9 cellular contexts compared by ENCODE assay signal in the genomic region with DNA sequence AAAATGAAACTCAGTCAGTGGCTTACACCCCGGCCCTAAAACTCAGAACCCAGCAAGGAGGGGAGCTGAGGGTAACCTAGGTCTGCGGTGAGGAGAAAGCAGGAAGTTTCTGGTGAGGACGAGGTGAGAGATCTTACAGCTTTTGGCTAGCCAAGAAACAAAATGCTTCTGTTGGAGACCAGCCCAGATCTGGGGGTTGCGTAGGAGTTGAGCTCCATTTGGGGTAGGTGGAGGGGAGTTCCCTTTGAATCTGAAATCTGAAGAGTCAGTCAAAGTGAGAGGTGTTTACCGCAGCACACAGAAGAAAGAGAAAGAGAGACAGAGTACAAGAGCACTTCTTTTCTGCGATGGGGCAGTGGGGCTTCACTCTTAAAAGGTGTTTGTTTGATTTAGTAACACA. TPM values are rescaled to one million over a fixed set of nuclear protein-coding genes. Genes with fewer than 3 reads are reported as not detected.
DNase-seq lines count a peak whose midpoint lies in the region; ATAC-seq and TF ChIP-seq lines count a peak whose summit lies in the region.
"Had no signal": no experiment of that assay in that cellular context is flagged by ENCODE, and none has a peak within 500 bp of the region (broad histone marks: within the 10 kb centered on the region; RNA-seq: fewer than 3 reads in every experiment).

No MANE protein-coding gene starts in this region.

- H2AFZ ChIP-seq in KMS-11 (ENCODE audit: low read depth) = no peak overlapping the region

- peaks cover 50% of the 10 kb centered on the region for H3K4me1 Mint-ChIP-seq in activated T-cell treated with anti-CD3 and anti-CD28 coated beads, Interleukin-2, amount 50 U/mL, for 72 hours (ENCODE audit: low read depth)

- H3K4me1 ChIP-seq in KMS-11 (ENCODE audit: low read depth, poor library complexity, severe bottlenecking) (peaks cover 53% of the 10 kb centered on the region), prostate gland (replicated peaks) (peaks cover 37% of the 10 kb centered on the region)

- H3K27ac Mint-ChIP-seq in activated T-cell treated with anti-CD3 and anti-CD28 coated beads, Interleukin-2, amount 50 U/mL, for 72 hours = peak overlapping the region; percentile 15

- 22% methylated on average over 6 of the region's 6 CpGs for WGBS in prostate gland

- H3K79me2 ChIP-seq in KMS-11 (ENCODE audit: insufficient read depth, low read depth) = no peaks in the 10 kb centered on the region

- H3K4me3 ChIP-seq in KMS-11 (IDR thresholded peaks at IDR 0.05; ENCODE audit: insufficient read depth, low read depth, low read length) = no peak overlapping the region
- H3K4me3 ChIP-seq in prostate gland = no peak overlapping the region
- H3K4me3 ChIP-seq: thoracic aorta had no signal

- H3K36me3 ChIP-seq in KMS-11 (ENCODE audit: insufficient read depth) = no peaks in the 10 kb centered on the region
- H3K36me3 ChIP-seq in prostate gland = peaks cover 0 to 2% of the 10 kb centered on the region in 2 donors
- H3K36me3 ChIP-seq: thoracic aorta had no signal

- H3K27me3 ChIP-seq in KMS-11 (ENCODE audit: insufficient read depth, low read depth) (no peaks in the 10 kb centered on the region; the same call in 1 of the 2 replicates), prostate gland (replicated peaks; ENCODE audit: insufficient read depth) (no peaks in the 10 kb centered on the region)

- peak overlapping the region; percentile 56; the same call in 1 of the 2 replicates for H3K27ac ChIP-seq in KMS-11
- H3K27ac ChIP-seq in prostate gland = peak overlapping the region; percentile 69 to 90
- H3K27ac ChIP-seq: thoracic aorta had no signal

- peak overlapping the region; percentile 42; the same call in 1 of the 2 replicates for H3K9ac ChIP-seq in KMS-11

- H3K9me3 Mint-ChIP-seq in activated T-cell treated with anti-CD3 and anti-CD28 coated beads, Interleukin-2, amount 50 U/mL, for 72 hours = no peaks in the 10 kb centered on the region

- H3K4me3 Mint-ChIP-seq in activated T-cell treated with anti-CD3 and anti-CD28 coated beads, Interleukin-2, amount 50 U/mL, for 72 hours = peak overlapping the region; percentile 20 to 39

- intact Hi-C loops in prostate gland (cut with DNase I) (no loop called here), Right ventricle myocardium inferior (cut with DNase I) (loop anchor here (5.0 kb wide), 1 partner anchor 63 kb away; no protein-coding TSS in a partner anchor)

- peaks cover 58% of the 10 kb centered on the region for H3K27me3 Mint-ChIP-seq in activated T-cell treated with anti-CD3 and anti-CD28 coated beads, Interleukin-2, amount 50 U/mL, for 72 hours (ENCODE audit: low read depth)

- ATAC-seq in activated T-cell treated with anti-CD3 and anti-CD28 coated beads, Interleukin-2, amount 50 U/mL, for 72 hours (replicated peaks in 1 of 2) = peak; percentile 90 to 92
- ATAC-seq in Right ventricle myocardium inferior = no peak

- TF ChIP-seq POLR2A in prostate gland (IDR thresholded peaks at IDR 0.05) = no peak

- no peaks in the 10 kb centered on the region for H3K9me3 ChIP-seq in prostate gland
- H3K9me3 ChIP-seq: thoracic aorta had no signal

- H4K20me1 ChIP-seq in KMS-11 (ENCODE audit: insufficient read depth) = no peaks in the 10 kb centered on the region

- no peaks in the 10 kb centered on the region for H3K36me3 Mint-ChIP-seq in activated T-cell treated with anti-CD3 and anti-CD28 coated beads, Interleukin-2, amount 50 U/mL, for 72 hours (ENCODE audit: insufficient read depth in 2 of 2)

- TF ChIP-seq CTCF in KMS-11 (conservative IDR thresholded peaks at IDR 0.05; ENCODE audit: low read depth, low read length) = no peak
- TF ChIP-seq CTCF in prostate gland (IDR thresholded peaks at IDR 0.05) = no peak

- H3K4me2 ChIP-seq in KMS-11 = peak overlapping the region; percentile 92

- DNase-seq in activated gamma-delta T cell treated with Interleukin-2 at 50 U/mL for 16 hours = peak; percentile 61
- no peak for DNase-seq in activated gamma-delta T cell (lab: John Stamatoyannopoulos, UW)
- peak; percentile 89 to 94 for DNase-seq in activated T-cell treated with anti-CD3 and anti-CD28 coated beads, Interleukin-2, amount 50 U/mL, for 72 hours
- DNase-seq in prostate gland (ENCODE audit: low spot score) = no peak
- DNase-seq in NCI-H2171 treated with DMSO at 0.1 percent for 48 hours (lab: John Stamatoyannopoulos, UW) = no peak
- DNase-seq in HK-2 (ENCODE audit: unreplicated experiment) = no peak
- DNase-seq in Right ventricle myocardium inferior (ENCODE audit: missing footprints) = no peak

RNA-seq across cellular contexts. Expression of gene EHF, which starts 29.6 kb away (rescaled TPM):
- total RNA-seq in activated T-cell treated with anti-CD3 and anti-CD28 coated beads, Interleukin-2, amount 50 U/mL, for 72 hours = not detected
- total RNA-seq in prostate gland (100 to 1,000 TPM; 164 to 332 TPM), Right ventricle myocardium inferior (2.9 TPM)

Comparison
In these comparisons a context has a peak if more than half of its experiments do, and no peak if none do; other contexts are left out.
1. DNase-seq: peak in activated gamma-delta T cell treated with Interleukin-2 at 50 U/mL for 16 hours (single experiment) and activated T-cell treated with anti-CD3 and anti-CD28 coated beads, Interleukin-2, amount 50 U/mL, for 72 hours (2 of 2); none in activated gamma-delta T cell (single experiment), prostate gland (single experiment), NCI-H2171 treated with DMSO at 0.1 percent for 48 hours (single experiment), HK-2 (single experiment) and Right ventricle myocardium inferior (single experiment).
2. RNA of gene EHF, which starts 29.6 kb away (total RNA-seq): 164 to 332 TPM in prostate gland; 2.9 TPM in Right ventricle myocardium inferior (single experiment) and not detected in activated T-cell treated with anti-CD3 and anti-CD28 coated beads, Interleukin-2, amount 50 U/mL, for 72 hours; every median in the first group is over 10 times any median in the second.